1 cellular context compared by ENCODE assay signal in the genomic region with DNA sequence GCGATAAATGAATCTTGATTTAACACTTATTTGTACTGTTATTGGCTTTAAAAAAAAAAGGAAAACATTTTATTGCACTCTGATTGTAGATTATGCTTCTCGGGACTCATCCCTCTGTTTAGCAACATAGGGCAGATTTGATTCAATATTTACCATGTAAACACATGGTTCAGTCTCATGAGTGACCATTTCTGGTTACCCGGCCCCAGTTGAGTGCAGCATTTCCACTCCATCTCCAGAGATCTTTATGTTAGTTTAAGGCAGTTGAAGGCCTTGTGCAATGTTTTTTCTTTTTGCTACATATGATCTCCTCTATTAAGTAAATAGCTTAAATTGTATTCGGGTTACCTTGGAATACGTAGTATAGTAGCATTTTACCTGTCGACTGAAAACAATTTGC.
A peak's percentile ranks its signal among the peaks of the same experiment; 100 is the strongest.
TF ChIP-seq lines count a peak whose summit lies in the region.

No MANE protein-coding gene starts in this region.

TF ChIP-seq in HepG2, 621 proteins besides CTCF, POLR2A, EP300 and RAD21 (continued from another document and continues in another):
- TF ChIP-seq ZKSCAN8 (CRISPR knock-in tag; IDR thresholded peaks at IDR 0.05; ENCODE audit: borderline replicate concordance) (no peak), ZNF780A (CRISPR knock-in tag; IDR thresholded peaks at IDR 0.05) (no peak), HDAC1 (CRISPR knock-in tag; IDR thresholded peaks at IDR 0.05) (no peak), MTF2 (CRISPR knock-in tag; IDR thresholded peaks at IDR 0.05; ENCODE audit: borderline replicate concordance) (no peak), HES4 (CRISPR knock-in tag; IDR thresholded peaks at IDR 0.05; ENCODE audit: borderline replicate concordance) (no peak), ZNF746 (CRISPR knock-in tag; IDR thresholded peaks at IDR 0.05) (no peak), MEIS1 (CRISPR knock-in tag; IDR thresholded peaks at IDR 0.05; ENCODE audit: borderline replicate concordance) (no peak), NFIC (IDR thresholded peaks at IDR 0.05; ENCODE audit: low read length) (peak; percentile 35; the same call in 1 of the 2 replicates), PPARG (CRISPR knock-in tag; conservative IDR thresholded peaks at IDR 0.05) (no peak), RBM39 (IDR thresholded peaks at IDR 0.05; ENCODE audit: low read depth, low read length, poor library complexity, severe bottlenecking) (no peak), SIX4 (CRISPR knock-in tag; IDR thresholded peaks at IDR 0.05) (no peak), SSRP1 (CRISPR knock-in tag; IDR thresholded peaks at IDR 0.05) (no peak), SOX6 (IDR thresholded peaks at IDR 0.05) (no peak), SOX6 (CRISPR knock-in tag; IDR thresholded peaks at IDR 0.05) (peak; percentile 48), HNRNPLL (IDR thresholded peaks at IDR 0.05; ENCODE audit: low read depth, low read length, poor library complexity, severe bottlenecking) (no peak), ZNF629 (CRISPR knock-in tag; conservative IDR thresholded peaks at IDR 0.05) (no peak), TRIM24 (CRISPR knock-in tag; IDR thresholded peaks at IDR 0.05) (no peak), GFI1 (CRISPR knock-in tag; IDR thresholded peaks at IDR 0.05; ENCODE audit: borderline replicate concordance) (no peak), ZNF781 (CRISPR knock-in tag; IDR thresholded peaks at IDR 0.05; ENCODE audit: borderline replicate concordance, not compliant biosample characterization) (no peak), KLF6 (CRISPR knock-in tag; IDR thresholded peaks at IDR 0.05) (no peak), ZNF772 (CRISPR knock-in tag; IDR thresholded peaks at IDR 0.05) (no peak), CAMTA2 (CRISPR knock-in tag; IDR thresholded peaks at IDR 0.05; ENCODE audit: borderline replicate concordance) (no peak), ZNF230 (CRISPR knock-in tag; IDR thresholded peaks at IDR 0.05) (no peak), EED (CRISPR knock-in tag; IDR thresholded peaks at IDR 0.05) (no peak), KAT2B (IDR thresholded peaks at IDR 0.05; ENCODE audit: borderline replicate concordance, low read depth, low read length) (no peak), KMT2A (CRISPR knock-in tag; IDR thresholded peaks at IDR 0.05) (no peak), KLF15 (CRISPR knock-in tag; IDR thresholded peaks at IDR 0.05; ENCODE audit: borderline replicate concordance) (no peak), ZNF570 (CRISPR knock-in tag; IDR thresholded peaks at IDR 0.05; ENCODE audit: borderline replicate concordance) (no peak), ISL2 (CRISPR knock-in tag; IDR thresholded peaks at IDR 0.05) (peak; percentile 64; the same call in 1 of the 2 replicates), MXI1 (IDR thresholded peaks at IDR 0.05; ENCODE audit: borderline replicate concordance, low read depth, low read length) (no peak), MXD4 (CRISPR knock-in tag; IDR thresholded peaks at IDR 0.05) (no peak), SOX13 (IDR thresholded peaks at IDR 0.05) (no peak), SOX13 (CRISPR knock-in tag; conservative IDR thresholded peaks at IDR 0.05 in 1 of 2, IDR thresholded peaks at IDR 0.05 in 1 of 2) (peak in 1 of 2 experiments; percentile 56; a peak in 2 of 4 replicates), NCOA2 (CRISPR knock-in tag; IDR thresholded peaks at IDR 0.05) (peak; percentile 65)
- TF ChIP-seq, protein P1, sequence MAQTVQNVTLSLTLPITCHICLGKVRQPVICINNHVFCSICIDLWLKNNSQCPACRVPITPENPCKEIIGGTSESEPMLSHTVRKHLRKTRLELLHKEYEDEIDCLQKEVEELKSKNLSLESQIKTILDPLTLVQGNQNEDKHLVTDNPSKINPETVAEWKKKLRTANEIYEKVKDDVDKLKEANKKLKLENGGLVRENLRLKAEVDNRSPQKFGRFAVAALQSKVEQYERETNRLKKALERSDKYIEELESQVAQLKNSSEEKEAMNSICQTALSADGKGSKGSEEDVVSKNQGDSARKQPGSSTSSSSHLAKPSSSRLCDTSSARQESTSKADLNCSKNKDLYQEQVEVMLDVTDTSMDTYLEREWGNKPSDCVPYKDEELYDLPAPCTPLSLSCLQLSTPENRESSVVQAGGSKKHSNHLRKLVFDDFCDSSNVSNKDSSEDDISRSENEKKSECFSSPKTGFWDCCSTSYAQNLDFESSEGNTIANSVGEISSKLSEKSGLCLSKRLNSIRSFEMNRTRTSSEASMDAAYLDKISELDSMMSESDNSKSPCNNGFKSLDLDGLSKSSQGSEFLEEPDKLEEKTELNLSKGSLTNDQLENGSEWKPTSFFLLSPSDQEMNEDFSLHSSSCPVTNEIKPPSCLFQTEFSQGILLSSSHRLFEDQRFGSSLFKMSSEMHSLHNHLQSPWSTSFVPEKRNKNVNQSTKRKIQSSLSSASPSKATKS (CRISPR knock-in tag; IDR thresholded peaks at IDR 0.05) = no peak
- TF ChIP-seq, protein P2, sequence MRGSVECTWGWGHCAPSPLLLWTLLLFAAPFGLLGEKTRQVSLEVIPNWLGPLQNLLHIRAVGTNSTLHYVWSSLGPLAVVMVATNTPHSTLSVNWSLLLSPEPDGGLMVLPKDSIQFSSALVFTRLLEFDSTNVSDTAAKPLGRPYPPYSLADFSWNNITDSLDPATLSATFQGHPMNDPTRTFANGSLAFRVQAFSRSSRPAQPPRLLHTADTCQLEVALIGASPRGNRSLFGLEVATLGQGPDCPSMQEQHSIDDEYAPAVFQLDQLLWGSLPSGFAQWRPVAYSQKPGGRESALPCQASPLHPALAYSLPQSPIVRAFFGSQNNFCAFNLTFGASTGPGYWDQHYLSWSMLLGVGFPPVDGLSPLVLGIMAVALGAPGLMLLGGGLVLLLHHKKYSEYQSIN (CRISPR knock-in tag; IDR thresholded peaks at IDR 0.05; ENCODE audit: borderline replicate concordance) = no peak
- TF ChIP-seq, protein P3, sequence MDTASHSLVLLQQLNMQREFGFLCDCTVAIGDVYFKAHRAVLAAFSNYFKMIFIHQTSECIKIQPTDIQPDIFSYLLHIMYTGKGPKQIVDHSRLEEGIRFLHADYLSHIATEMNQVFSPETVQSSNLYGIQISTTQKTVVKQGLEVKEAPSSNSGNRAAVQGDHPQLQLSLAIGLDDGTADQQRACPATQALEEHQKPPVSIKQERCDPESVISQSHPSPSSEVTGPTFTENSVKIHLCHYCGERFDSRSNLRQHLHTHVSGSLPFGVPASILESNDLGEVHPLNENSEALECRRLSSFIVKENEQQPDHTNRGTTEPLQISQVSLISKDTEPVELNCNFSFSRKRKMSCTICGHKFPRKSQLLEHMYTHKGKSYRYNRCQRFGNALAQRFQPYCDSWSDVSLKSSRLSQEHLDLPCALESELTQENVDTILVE (CRISPR knock-in tag; IDR thresholded peaks at IDR 0.05) = no peak
- TF ChIP-seq, protein P4, sequence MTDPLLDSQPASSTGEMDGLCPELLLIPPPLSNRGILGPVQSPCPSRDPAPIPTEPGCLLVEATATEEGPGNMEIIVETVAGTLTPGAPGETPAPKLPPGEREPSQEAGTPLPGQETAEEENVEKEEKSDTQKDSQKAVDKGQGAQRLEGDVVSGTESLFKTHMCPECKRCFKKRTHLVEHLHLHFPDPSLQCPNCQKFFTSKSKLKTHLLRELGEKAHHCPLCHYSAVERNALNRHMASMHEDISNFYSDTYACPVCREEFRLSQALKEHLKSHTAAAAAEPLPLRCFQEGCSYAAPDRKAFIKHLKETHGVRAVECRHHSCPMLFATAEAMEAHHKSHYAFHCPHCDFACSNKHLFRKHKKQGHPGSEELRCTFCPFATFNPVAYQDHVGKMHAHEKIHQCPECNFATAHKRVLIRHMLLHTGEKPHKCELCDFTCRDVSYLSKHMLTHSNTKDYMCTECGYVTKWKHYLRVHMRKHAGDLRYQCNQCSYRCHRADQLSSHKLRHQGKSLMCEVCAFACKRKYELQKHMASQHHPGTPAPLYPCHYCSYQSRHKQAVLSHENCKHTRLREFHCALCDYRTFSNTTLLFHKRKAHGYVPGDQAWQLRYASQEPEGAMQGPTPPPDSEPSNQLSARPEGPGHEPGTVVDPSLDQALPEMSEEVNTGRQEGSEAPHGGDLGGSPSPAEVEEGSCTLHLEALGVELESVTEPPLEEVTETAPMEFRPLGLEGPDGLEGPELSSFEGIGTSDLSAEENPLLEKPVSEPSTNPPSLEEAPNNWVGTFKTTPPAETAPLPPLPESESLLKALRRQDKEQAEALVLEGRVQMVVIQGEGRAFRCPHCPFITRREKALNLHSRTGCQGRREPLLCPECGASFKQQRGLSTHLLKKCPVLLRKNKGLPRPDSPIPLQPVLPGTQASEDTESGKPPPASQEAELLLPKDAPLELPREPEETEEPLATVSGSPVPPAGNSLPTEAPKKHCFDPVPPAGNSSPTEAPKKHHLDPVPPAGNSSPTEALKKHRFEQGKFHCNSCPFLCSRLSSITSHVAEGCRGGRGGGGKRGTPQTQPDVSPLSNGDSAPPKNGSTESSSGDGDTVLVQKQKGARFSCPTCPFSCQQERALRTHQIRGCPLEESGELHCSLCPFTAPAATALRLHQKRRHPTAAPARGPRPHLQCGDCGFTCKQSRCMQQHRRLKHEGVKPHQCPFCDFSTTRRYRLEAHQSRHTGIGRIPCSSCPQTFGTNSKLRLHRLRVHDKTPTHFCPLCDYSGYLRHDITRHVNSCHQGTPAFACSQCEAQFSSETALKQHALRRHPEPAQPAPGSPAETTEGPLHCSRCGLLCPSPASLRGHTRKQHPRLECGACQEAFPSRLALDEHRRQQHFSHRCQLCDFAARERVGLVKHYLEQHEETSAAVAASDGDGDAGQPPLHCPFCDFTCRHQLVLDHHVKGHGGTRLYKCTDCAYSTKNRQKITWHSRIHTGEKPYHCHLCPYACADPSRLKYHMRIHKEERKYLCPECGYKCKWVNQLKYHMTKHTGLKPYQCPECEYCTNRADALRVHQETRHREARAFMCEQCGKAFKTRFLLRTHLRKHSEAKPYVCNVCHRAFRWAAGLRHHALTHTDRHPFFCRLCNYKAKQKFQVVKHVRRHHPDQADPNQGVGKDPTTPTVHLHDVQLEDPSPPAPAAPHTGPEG (CRISPR knock-in tag; IDR thresholded peaks at IDR 0.05) = no peak
- TF ChIP-seq, protein P5, sequence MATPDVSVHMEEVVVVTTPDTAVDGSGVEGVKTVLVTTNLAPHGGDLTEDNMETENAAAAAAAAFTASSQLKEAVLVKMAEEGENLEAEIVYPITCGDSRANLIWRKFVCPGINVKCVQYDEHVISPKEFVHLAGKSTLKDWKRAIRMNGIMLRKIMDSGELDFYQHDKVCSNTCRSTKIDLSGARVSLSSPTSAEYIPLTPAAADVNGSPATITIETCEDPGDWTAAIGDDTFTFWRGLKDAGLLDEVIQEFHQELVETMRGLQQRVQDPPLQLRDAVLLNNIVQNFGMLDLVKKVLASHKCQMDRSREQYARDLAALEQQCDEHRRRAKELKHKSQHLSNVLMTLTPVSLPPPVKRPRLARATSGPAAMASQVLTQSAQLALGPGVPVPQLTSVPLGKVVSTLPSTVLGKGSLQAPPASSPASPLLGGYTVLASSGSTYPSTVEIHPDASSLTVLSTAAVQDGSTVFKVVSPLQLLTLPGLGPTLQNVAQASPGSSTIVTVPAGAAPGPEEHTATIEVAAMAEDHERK (CRISPR knock-in tag; IDR thresholded peaks at IDR 0.05; ENCODE audit: low read depth) = no peak
- TF ChIP-seq, protein P6, sequence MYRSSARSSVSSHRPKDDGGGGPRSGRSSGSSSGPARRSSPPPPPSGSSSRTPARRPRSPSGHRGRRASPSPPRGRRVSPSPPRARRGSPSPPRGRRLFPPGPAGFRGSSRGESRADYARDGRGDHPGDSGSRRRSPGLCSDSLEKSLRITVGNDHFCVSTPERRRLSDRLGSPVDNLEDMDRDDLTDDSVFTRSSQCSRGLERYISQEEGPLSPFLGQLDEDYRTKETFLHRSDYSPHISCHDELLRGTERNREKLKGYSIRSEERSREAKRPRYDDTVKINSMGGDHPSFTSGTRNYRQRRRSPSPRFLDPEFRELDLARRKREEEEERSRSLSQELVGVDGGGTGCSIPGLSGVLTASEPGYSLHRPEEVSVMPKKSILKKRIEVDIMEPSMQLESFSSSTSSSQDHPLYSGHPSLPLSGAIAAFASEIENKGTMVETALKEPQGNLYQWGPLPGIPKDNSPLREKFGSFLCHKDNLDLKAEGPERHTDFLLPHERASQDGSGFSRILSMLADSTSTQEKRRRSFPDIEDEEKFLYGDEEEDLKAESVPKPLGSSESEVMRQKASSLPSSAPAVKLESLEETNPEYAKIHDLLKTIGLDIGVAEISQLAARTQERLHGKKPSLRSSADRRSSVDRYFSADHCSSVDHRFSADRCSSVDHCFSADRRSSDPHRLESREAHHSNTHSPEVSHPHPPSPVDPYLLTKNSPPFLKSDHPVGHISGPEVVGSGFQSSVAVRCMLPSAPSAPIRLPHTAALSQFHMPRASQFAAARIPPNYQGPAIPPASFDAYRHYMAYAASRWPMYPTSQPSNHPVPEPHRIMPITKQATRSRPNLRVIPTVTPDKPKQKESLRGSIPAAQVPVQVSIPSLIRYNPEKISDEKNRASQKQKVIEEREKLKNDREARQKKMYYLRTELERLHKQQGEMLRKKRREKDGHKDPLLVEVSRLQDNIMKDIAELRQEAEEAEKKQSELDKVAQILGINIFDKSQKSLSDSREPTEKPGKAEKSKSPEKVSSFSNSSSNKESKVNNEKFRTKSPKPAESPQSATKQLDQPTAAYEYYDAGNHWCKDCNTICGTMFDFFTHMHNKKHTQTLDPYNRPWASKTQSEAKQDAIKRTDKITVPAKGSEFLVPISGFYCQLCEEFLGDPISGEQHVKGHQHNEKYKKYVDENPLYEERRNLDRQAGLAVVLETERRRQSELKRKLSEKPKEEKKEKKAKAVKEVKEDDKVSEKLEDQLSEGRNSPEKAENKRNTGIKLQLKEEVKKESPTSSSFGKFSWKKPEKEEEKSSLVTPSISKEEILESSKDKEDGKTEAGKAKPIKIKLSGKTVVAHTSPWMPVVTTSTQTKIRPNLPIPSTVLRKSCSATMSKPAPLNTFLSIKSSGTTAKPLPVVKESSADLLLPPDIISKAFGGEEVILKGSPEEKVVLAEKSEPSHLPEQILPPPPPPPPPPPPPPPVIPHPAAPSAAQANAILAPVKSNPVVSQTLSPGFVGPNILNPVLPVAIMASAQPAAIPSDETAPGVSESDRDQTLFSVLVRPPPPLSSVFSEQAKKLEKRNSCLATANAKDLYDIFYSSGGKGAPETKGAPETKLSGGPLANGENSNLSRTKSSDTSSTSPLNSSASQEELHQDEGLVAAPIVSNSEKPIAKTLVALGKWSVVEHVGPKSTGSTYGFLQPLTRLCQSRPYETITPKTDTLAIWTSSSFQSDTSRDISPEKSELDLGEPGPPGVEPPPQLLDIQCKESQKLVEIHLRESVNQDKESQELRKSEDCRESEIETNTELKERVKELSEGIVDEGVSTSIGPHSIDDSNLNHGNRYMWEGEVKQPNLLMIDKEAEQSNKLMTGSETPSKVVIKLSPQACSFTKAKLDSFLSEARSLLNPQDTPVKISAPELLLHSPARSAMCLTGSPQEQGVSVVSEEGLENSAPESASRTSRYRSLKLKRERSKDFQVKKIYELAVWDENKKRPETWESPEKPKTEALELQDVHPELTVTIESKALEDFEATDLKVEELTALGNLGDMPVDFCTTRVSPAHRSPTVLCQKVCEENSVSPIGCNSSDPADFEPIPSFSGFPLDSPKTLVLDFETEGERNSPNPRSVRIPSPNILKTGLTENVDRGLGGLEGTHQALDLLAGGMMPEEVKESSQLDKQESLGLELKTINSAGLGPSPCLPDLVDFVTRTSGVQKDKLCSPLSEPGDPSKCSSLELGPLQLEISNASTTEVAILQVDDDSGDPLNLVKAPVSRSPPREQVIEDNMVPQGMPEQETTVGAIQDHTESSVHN (CRISPR knock-in tag; IDR thresholded peaks at IDR 0.05) = no peak
- TF ChIP-seq, protein P7, sequence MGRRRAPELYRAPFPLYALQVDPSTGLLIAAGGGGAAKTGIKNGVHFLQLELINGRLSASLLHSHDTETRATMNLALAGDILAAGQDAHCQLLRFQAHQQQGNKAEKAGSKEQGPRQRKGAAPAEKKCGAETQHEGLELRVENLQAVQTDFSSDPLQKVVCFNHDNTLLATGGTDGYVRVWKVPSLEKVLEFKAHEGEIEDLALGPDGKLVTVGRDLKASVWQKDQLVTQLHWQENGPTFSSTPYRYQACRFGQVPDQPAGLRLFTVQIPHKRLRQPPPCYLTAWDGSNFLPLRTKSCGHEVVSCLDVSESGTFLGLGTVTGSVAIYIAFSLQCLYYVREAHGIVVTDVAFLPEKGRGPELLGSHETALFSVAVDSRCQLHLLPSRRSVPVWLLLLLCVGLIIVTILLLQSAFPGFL (CRISPR knock-in tag; IDR thresholded peaks at IDR 0.05) = no peak
